8 cellular contexts compared by ENCODE assay signal in genomic region chr9:34126207-34127034, GRCh38.
DNase-seq lines count a peak whose midpoint lies in the region; ATAC-seq and TF ChIP-seq lines count a peak whose summit lies in the region.

Gene DCAF12 (minus strand): TSS chr9:34126698. CDS start chr9:34126431, 267 bp downstream.

- DNase-seq in DMS114 treated with DMSO at 0.1 percent for 48 hours (lab: John Stamatoyannopoulos, UW; ENCODE audit: unreplicated experiment) = peak; percentile 79
- DNase-seq in HuH-7.5 (ENCODE audit: low spot score) = peak; percentile 73
- DNase-seq in OCI-M1 (lab: John Stamatoyannopoulos, UW) = peak; percentile 96
- peak; percentile 91 for DNase-seq in activated T-cell treated with anti-CD3 and anti-CD28 coated beads, Interleukin-2, amount 50 U/mL, for 24 hours
- DNase-seq in erythroblast (lab: John Stamatoyannopoulos, UW) = peak; percentile 95 to 97
- DNase-seq in stimulated activated CD8-positive, alpha-beta memory T cell treated with anti-CD3 and anti-CD28 coated beads, Interleukin-4, amount 100 ng/mL, for 4 hours (ENCODE audit: low read depth in 2 of 2, low spot score in 1 of 2) = peak; percentile 71 to 74

- peaks cover 52% of the 10 kb centered on the region for H3K36me3 Mint-ChIP-seq in activated T-cell treated with anti-CD3 and anti-CD28 coated beads, Interleukin-2, amount 50 U/mL, for 24 hours (ENCODE audit: low read depth)

- H3K9me3 ChIP-seq in mucosa of rectum (ENCODE audit: control insufficient read depth in 2 of 2, low read length in 2 of 2) = no peaks in the 10 kb centered on the region

- H3K4me1 Mint-ChIP-seq in activated T-cell treated with anti-CD3 and anti-CD28 coated beads, Interleukin-2, amount 50 U/mL, for 24 hours (ENCODE audit: low read depth) = peaks cover 41% of the 10 kb centered on the region

- peak within 1 kb of the TSS; percentile 88 to 99 for H3K9ac ChIP-seq in mucosa of rectum (ENCODE audit: low read depth in 1 of 2, low read length in 2 of 2)

- TF ChIP-seq POLR2A in erythroblast (IDR thresholded peaks at IDR 0.05; ENCODE audit: low read length) = peak; percentile 93

- peak within 1 kb of the TSS; percentile 87 to 100 for H3K4me3 ChIP-seq in mucosa of rectum (ENCODE audit: low read length in 2 of 2)

- peak within 1 kb of the TSS; percentile 98 for H3K27ac Mint-ChIP-seq in activated T-cell treated with anti-CD3 and anti-CD28 coated beads, Interleukin-2, amount 50 U/mL, for 24 hours

- H3K27me3 Mint-ChIP-seq in activated T-cell treated with anti-CD3 and anti-CD28 coated beads, Interleukin-2, amount 50 U/mL, for 24 hours = no peaks in the 10 kb centered on the region

- peak; percentile 69 for ATAC-seq in GM21526 (IDR thresholded peaks at IDR 0.05; ENCODE audit: low FRiP score, unreplicated experiment)

- peak within 1 kb of the TSS; percentile 94 for H3K4me3 Mint-ChIP-seq in activated T-cell treated with anti-CD3 and anti-CD28 coated beads, Interleukin-2, amount 50 U/mL, for 24 hours

- H3K27me3 ChIP-seq in mucosa of rectum (ENCODE audit: control insufficient read depth in 2 of 2, insufficient read depth in 2 of 2, low read length in 2 of 2) = no peaks in the 10 kb centered on the region

- no peaks in the 10 kb centered on the region for H3K9me3 Mint-ChIP-seq in activated T-cell treated with anti-CD3 and anti-CD28 coated beads, Interleukin-2, amount 50 U/mL, for 24 hours

- peak within 1 kb of the TSS; percentile 86 to 94 for H3K27ac ChIP-seq in mucosa of rectum (ENCODE audit: low read depth in 2 of 2, low read length in 2 of 2)

- H3K36me3 ChIP-seq in mucosa of rectum (ENCODE audit: control insufficient read depth in 2 of 2, insufficient read depth in 2 of 2, low read length in 2 of 2) = peaks cover 8 to 17% of the 10 kb centered on the region in 2 donors

- H3K4me1 ChIP-seq in mucosa of rectum (ENCODE audit: control insufficient read depth in 2 of 2, insufficient read depth in 2 of 2, low read length in 2 of 2) = peaks cover 18 to 23% of the 10 kb centered on the region in 2 donors

Comparison
In these comparisons a context has a peak if more than half of its experiments do, and no peak if none do; other contexts are left out.
1. Peak in every context shown above with its lines: DNase-seq, ATAC-seq, H3K4me3 ChIP-seq and H3K27ac ChIP-seq.